Comparison of ENCODE assay signal across 24 cellular contexts in the genomic region with DNA sequence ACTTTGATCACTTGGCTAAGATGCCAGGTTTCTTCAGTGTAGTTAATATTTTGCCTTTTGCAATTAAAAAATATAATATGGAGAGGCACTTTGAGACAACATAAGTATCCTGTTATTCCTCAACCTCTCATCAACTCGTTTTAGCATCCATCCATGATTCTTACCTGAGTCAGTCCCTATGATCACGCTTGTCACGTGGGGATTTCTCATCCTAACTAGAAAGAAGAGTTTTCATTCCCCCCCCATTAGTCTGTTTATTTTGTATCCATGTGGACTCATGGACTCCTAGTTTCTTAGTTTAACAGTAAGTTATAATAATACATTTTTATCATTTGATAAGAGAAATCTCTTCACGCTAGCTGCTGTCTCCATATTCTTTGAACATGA. TPM values are rescaled to one million over a fixed set of nuclear protein-coding genes. Genes with fewer than 3 reads are reported as not detected.
DNase-seq lines count a peak whose midpoint lies in the region; ATAC-seq, FAIRE-seq and TF ChIP-seq lines count a peak whose summit lies in the region.
"Had no signal": no experiment of that assay in that cellular context is flagged by ENCODE, and none has a peak within 500 bp of the region (broad histone marks: within the 10 kb centered on the region; RNA-seq: fewer than 3 reads in every experiment).

No MANE protein-coding gene starts in this region.

- intact Hi-C loops in Panc1 (cut with micrococcal nuclease; ENCODE audit: unreplicated experiment) = no loop called here

- H3K27me3 ChIP-seq in GM23248 (replicated peaks; ENCODE audit: insufficient read depth) = no peaks in the 10 kb centered on the region
- no peaks in the 10 kb centered on the region for H3K27me3 ChIP-seq in Panc1 (ENCODE audit: control insufficient read depth, insufficient read depth, low read length)
- H3K27me3 ChIP-seq in bronchial epithelial cell (ENCODE audit: control insufficient read depth, insufficient read depth, low read length) = no peaks in the 10 kb centered on the region
- H3K27me3 ChIP-seq in neutrophil = no peaks in the 10 kb centered on the region
- H3K27me3 ChIP-seq: BE2C; BLaER1 treated with 17β-estradiol and CSF1 and Interleukin-3, amounts not matched to agents 10 nM and 100 nM had no signal

- BruUV-seq in Panc1 (replicated peaks; lab: Mats Ljungman, UMichigan) = no TSS peak

- no peak overlapping the region for H3K4me2 ChIP-seq in GM23248 (ENCODE audit: unreplicated experiment)
- H3K4me2 ChIP-seq: A549 had no signal

- CTCF ChIA-PET in Panc1 (lab: Charles Lee) = no interaction called here

- H3K9me2 ChIP-seq in GM23248 (ENCODE audit: insufficient read depth) = no peaks in the 10 kb centered on the region

- POLR2A ChIA-PET in Panc1 (lab: Charles Lee) = no interaction called here

- 64 to 81% methylated on average over 4 of the region's 4 CpGs for WGBS in GM23248 (ENCODE audit: low coverage in 1 of 2, low lambda C conversion rate in 2 of 2, missing lambda C conversion rate in 2 of 2), 2 experiments

- H3F3A ChIP-seq in GM23248 (ENCODE audit: insufficient read depth) = peaks cover 4% of the 10 kb centered on the region

- no peaks in the 10 kb centered on the region for H4K20me1 ChIP-seq in GM23248 (ENCODE audit: insufficient read depth)

- DNase-seq in GM23248 (peak; percentile 36), Panc1 (ENCODE audit: low read depth, low spot score) (no peak), bronchial epithelial cell (ENCODE audit: low read depth) (peak; percentile 20), cerebellar cortex (ENCODE audit: low spot score) (no peak), H4 (ENCODE audit: low spot score) (no peak)
- DNase-seq in activated effector memory CD4-positive, alpha-beta T cell treated with Interleukin-2 at 50 U/mL for 16 hours = no peak
- DNase-seq: 8988T; ACHN; BE2C; Calu3; CD4-positive, alpha-beta memory T cell; COR-L47; DMS53; DMS79 treated with DMSO at 0.1 percent for 48 hours; GF-D8; H9; HFFc6 had no signal

- peaks cover 33% of the 10 kb centered on the region for H3K79me2 ChIP-seq in GM23248 (ENCODE audit: insufficient read depth)

- H3K36me3 ChIP-seq in GM23248 (ENCODE audit: low read depth) = no peaks in the 10 kb centered on the region
- H3K36me3 ChIP-seq in Panc1 (ENCODE audit: control insufficient read depth, insufficient read depth, low read length) = no peaks in the 10 kb centered on the region
- peaks cover under 1% of the 10 kb centered on the region for H3K36me3 ChIP-seq in bronchial epithelial cell (ENCODE audit: control insufficient read depth, insufficient read depth, low read length)
- no peaks in the 10 kb centered on the region for H3K36me3 ChIP-seq in neutrophil
- H3K36me3 ChIP-seq: BE2C had no signal

- no peak for FAIRE-seq in bronchial epithelial cell (lab: Jason Lieb, UNC)
- FAIRE-seq: GM12891, GM18507, H1 had no signal

- no peak overlapping the region for H3K9ac ChIP-seq in GM23248

- ATAC-seq in Panc1 = no peak
- ATAC-seq: A549, HCT116 had no signal

- H3K9me3 ChIP-seq in GM23248 (ENCODE audit: low read depth) (no peaks in the 10 kb centered on the region), Panc1 (ENCODE audit: control insufficient read depth, insufficient read depth, low read depth, low read length) (no peaks in the 10 kb centered on the region), neutrophil (no peaks in the 10 kb centered on the region)
- H3K9me3 ChIP-seq: A549; BE2C; BLaER1 treated with 17β-estradiol and CSF1 and Interleukin-3, amounts not matched to agents 10 nM and 100 nM had no signal

- no peak for TF ChIP-seq CTCF in Panc1 (IDR thresholded peaks at IDR 0.05)
- TF ChIP-seq CTCF in bronchial epithelial cell (IDR thresholded peaks at IDR 0.05; ENCODE audit: insufficient read depth, low read length, severe bottlenecking) = no peak
- no peak for TF ChIP-seq CTCF in neutrophil (IDR thresholded peaks at IDR 0.05)

- H3K27ac ChIP-seq in GM23248 = no peak overlapping the region
- H3K27ac ChIP-seq in Panc1 (ENCODE audit: low read length) = 0 out of 2 replicates have a peak overlapping the region, but pooled peaks have one; percentile 4
- peak overlapping the region; percentile 83 for H3K27ac ChIP-seq in neutrophil

- H3K4me1 ChIP-seq in GM23248 (ENCODE audit: insufficient read depth) = peaks cover 12% of the 10 kb centered on the region
- peaks cover 37% of the 10 kb centered on the region for H3K4me1 ChIP-seq in Panc1 (ENCODE audit: control insufficient read depth, insufficient read depth, low read length)
- peaks cover 53 to 64% of the 10 kb centered on the region in 2 experiments for H3K4me1 ChIP-seq in neutrophil (ENCODE audit: control insufficient read depth in 1 of 2, insufficient read depth in 1 of 2, low read depth in 1 of 2, low read length in 1 of 2)

- no peak overlapping the region for H2AFZ ChIP-seq in GM23248

- H3K4me3 ChIP-seq in GM23248 (no peak overlapping the region), Panc1 (ENCODE audit: low read depth in 2 of 2, low read length in 2 of 2) (no peak overlapping the region), bronchial epithelial cell (ENCODE audit: low read depth, low read length) (no peak overlapping the region), neutrophil (ENCODE audit: low read depth in 1 of 2, low read length in 1 of 2) (peak overlapping the region in 1 of 2 experiments; percentile 12)
- H3K4me3 ChIP-seq: A549; BLaER1 treated with 17β-estradiol and CSF1 and Interleukin-3, amounts not matched to agents 10 nM and 100 nM had no signal

- in situ Hi-C loops in GM23248 (cut with MboI) (no loop called here), Panc1 (cut with HindIII; ENCODE audit: low pct_unique_long_range_greater_than_20kb, low sequenced_read_pairs) (no loop called here)

RNA-seq across cellular contexts. Expression of a gene that starts 57.1 kb away (rescaled TPM):
- total RNA-seq in GM23248 (2014; rRNA removed; shearing (Covaris generic)) = 15.3 and 22.4 TPM in 2 replicates
- 19.4 and 20.9 TPM in 2 replicates for polyA plus RNA-seq in GM23248 (2016; fragmentation: Nextera tagmentation; extraction: Ambion mirVana)
- total RNA-seq in Panc1 (2021; ENCODE audit: unreplicated experiment) (4.1 TPM), bronchial epithelial cell (14.2 and 19.2 TPM in 2 replicates)
- polyA plus RNA-seq in Panc1 (2012; ENCODE audit: insufficient read length) = 8.6 TPM
- 23.7 and 23.8 TPM in 2 replicates for total RNA-seq in H4 (2014; rRNA removed; shearing (Covaris generic))

Comparison
In these comparisons a context has a peak if more than half of its experiments do, and no peak if none do; other contexts are left out.
1. DNase-seq: peak in GM23248 (single experiment) and bronchial epithelial cell (single experiment); none in Panc1 (single experiment), cerebellar cortex (single experiment), H4 (single experiment) and activated effector memory CD4-positive, alpha-beta T cell treated with Interleukin-2 at 50 U/mL for 16 hours (single experiment).